In genomic region chr2:45391866-45392265, GRCh38 we compare ENCODE assay signal across 20 cellular contexts.
DNase-seq lines count a peak whose midpoint lies in the region; ATAC-seq, FAIRE-seq and TF ChIP-seq lines count a peak whose summit lies in the region.
"Had no signal": no experiment of that assay in that cellular context is flagged by ENCODE, and none has a peak within 500 bp of the region (broad histone marks: within the 10 kb centered on the region; RNA-seq: fewer than 3 reads in every experiment).

No MANE protein-coding gene starts in this region.

- H3K4me1 Mint-ChIP-seq in astrocyte (ENCODE audit: low read depth, unreplicated experiment): peaks cover 25% of the 10 kb centered on the region
- H3K4me1 Mint-ChIP-seq: activated naive CD8-positive, alpha-beta T cell treated with anti-CD3 and anti-CD28 coated beads, Interleukin-2, amount 10 ng/mL, durations not matched to agents 7 days and 5 days had no signal

- H2AFZ ChIP-seq in astrocyte (ENCODE audit: low read depth, low read length): no peak overlapping the region

- H3K79me2 ChIP-seq in astrocyte (ENCODE audit: insufficient read depth, low read length) (no peaks in the 10 kb centered on the region), mesendoderm (ENCODE audit: control insufficient read depth, insufficient read depth, low read length) (no peaks in the 10 kb centered on the region)

- no peak overlapping the region for H3K18ac ChIP-seq in mesendoderm (ENCODE audit: low read length)

- H3K9me3 Mint-ChIP-seq in astrocyte (ENCODE audit: unreplicated experiment): no peaks in the 10 kb centered on the region
- H3K9me3 Mint-ChIP-seq: activated naive CD8-positive, alpha-beta T cell treated with anti-CD3 and anti-CD28 coated beads, Interleukin-2, amount 10 ng/mL, durations not matched to agents 7 days and 5 days; endodermal cell; natural killer cell treated with Interleukin-12 subunit alpha and Interleukin-12 subunit beta and Interleukin-15 and Interleukin-18, amount 100 ng/mL, for 72 hours; T-helper 2 cell treated with Interferon-gamma antibody and Interleukin-4, amounts not matched to agents 5 μg/mL and 100 μg/mL, for 36 hours had no signal

- H4K20me1 ChIP-seq in astrocyte (ENCODE audit: insufficient read depth, low read length): no peaks in the 10 kb centered on the region

- no peak for TF ChIP-seq CTCF in astrocyte (IDR thresholded peaks at IDR 0.05; ENCODE audit: insufficient read depth, low read depth, low read length)

- H3K9ac ChIP-seq in astrocyte (ENCODE audit: low read length) (no peak overlapping the region), mesendoderm (ENCODE audit: low read length) (no peak overlapping the region)

- H4K5ac ChIP-seq in mesendoderm (ENCODE audit: low read length): no peak overlapping the region

- H3K27me3 ChIP-seq in astrocyte (ENCODE audit: insufficient read depth, low read length) (no peaks in the 10 kb centered on the region), mesendoderm (ENCODE audit: insufficient read depth, low read length, poor library complexity) (no peaks in the 10 kb centered on the region)
- H3K27me3 ChIP-seq: brain microvascular endothelial cell, upper lobe of left lung had no signal

- no peak for TF ChIP-seq POLR2A in GM12892 (IDR thresholded peaks at IDR 0.05; ENCODE audit: low read depth, low read length)

- H3K27ac ChIP-seq in astrocyte (ENCODE audit: low read depth, low read length): no peak overlapping the region
- H3K27ac ChIP-seq in mesendoderm (ENCODE audit: low read depth, low read length): no peak overlapping the region
- H3K27ac ChIP-seq: brain microvascular endothelial cell, coronary artery, upper lobe of left lung had no signal

- no peak for FAIRE-seq in astrocyte (lab: Jason Lieb, UNC)
- FAIRE-seq in GM12892 (lab: Jason Lieb, UNC): no peak
- FAIRE-seq: RCC 7860 had no signal

- ATAC-seq in GM18909 (IDR thresholded peaks at IDR 0.05; ENCODE audit: poor library complexity, unreplicated experiment): no peak
- ATAC-seq: natural killer cell treated with Interleukin-12 subunit alpha and Interleukin-12 subunit beta and Interleukin-15 and Interleukin-18, amount 100 ng/mL, for 72 hours; sciatic nerve had no signal

- H2BK120ac ChIP-seq in mesendoderm (ENCODE audit: low read depth, low read length): no peak overlapping the region

- H3K9me3 ChIP-seq in astrocyte (ENCODE audit: insufficient read depth, low read depth, low read length): no peaks in the 10 kb centered on the region
- H3K9me3 ChIP-seq: upper lobe of left lung had no signal

- no peaks in the 10 kb centered on the region for H3K36me3 ChIP-seq in astrocyte (ENCODE audit: insufficient read depth, low read length)
- H3K36me3 ChIP-seq in mesendoderm (ENCODE audit: control insufficient read depth, insufficient read depth, low read length): no peaks in the 10 kb centered on the region
- H3K36me3 ChIP-seq: brain microvascular endothelial cell had no signal

- H3K79me1 ChIP-seq in mesendoderm (ENCODE audit: low read length): no peaks in the 10 kb centered on the region

- H2AK5ac ChIP-seq in mesendoderm (ENCODE audit: low read length): no peak overlapping the region

- no peak overlapping the region for H4K8ac ChIP-seq in mesendoderm (ENCODE audit: low read depth, low read length)

- peak overlapping the region; percentile 63 for H3K27ac Mint-ChIP-seq in astrocyte (ENCODE audit: unreplicated experiment)
- H3K27ac Mint-ChIP-seq: activated naive CD8-positive, alpha-beta T cell treated with anti-CD3 and anti-CD28 coated beads, Interleukin-2, amount 10 ng/mL, durations not matched to agents 7 days and 5 days; endodermal cell; natural killer cell treated with Interleukin-12 subunit alpha and Interleukin-12 subunit beta and Interleukin-15 and Interleukin-18, amount 100 ng/mL, for 72 hours; T-helper 2 cell treated with Interferon-gamma antibody and Interleukin-4, amounts not matched to agents 5 μg/mL and 100 μg/mL, for 36 hours had no signal

- DNase-seq in AG08395 (ENCODE audit: low spot score) (peak; percentile 25), HS-27A (ENCODE audit: low read depth) (peak; percentile 69), astrocyte (ENCODE audit: low read depth) (peak; percentile 33), mesendoderm (peak; percentile 39), NOMO-1 treated with DMSO at 0.1 percent for 48 hours (lab: John Stamatoyannopoulos, UW; ENCODE audit: unreplicated experiment) (no peak), GM12892 (ENCODE audit: insufficient read length) (no peak), OCI-M2 (lab: John Stamatoyannopoulos, UW; ENCODE audit: unreplicated experiment) (no peak)
- DNase-seq: activated naive CD8-positive, alpha-beta T cell treated with anti-CD3 and anti-CD28 coated beads, Interleukin-2, amount 10 ng/mL, durations not matched to agents 7 days and 5 days; brain microvascular endothelial cell; endodermal cell; midbrain; NCI-H2081 treated with DMSO at 0.1 percent for 48 hours; NCI-H524; upper lobe of left lung had no signal

- H3K4me3 ChIP-seq in astrocyte (ENCODE audit: insufficient read depth, low read depth, low read length) (no peak overlapping the region), mesendoderm (ENCODE audit: low read length) (no peak overlapping the region)
- H3K4me3 ChIP-seq: coronary artery, upper lobe of left lung had no signal

- H3K4ac ChIP-seq in mesendoderm (ENCODE audit: low read depth, low read length): no peak overlapping the region

- H2BK15ac ChIP-seq in mesendoderm (replicated peaks; ENCODE audit: low read depth): no peak overlapping the region

- no peak overlapping the region for H2BK5ac ChIP-seq in mesendoderm (ENCODE audit: low read length)

- no peak overlapping the region for H3K56ac ChIP-seq in mesendoderm (ENCODE audit: low read length)

- H3K36me3 Mint-ChIP-seq in astrocyte (ENCODE audit: low read depth, unreplicated experiment): peaks cover 1% of the 10 kb centered on the region

- H3K4me1 ChIP-seq in astrocyte (ENCODE audit: insufficient read depth, low read length): no peaks in the 10 kb centered on the region
- peaks cover 6% of the 10 kb centered on the region for H3K4me1 ChIP-seq in mesendoderm (ENCODE audit: control insufficient read depth, low read depth, low read length)
- H3K4me1 ChIP-seq: upper lobe of left lung had no signal

- H3K4me2 ChIP-seq in astrocyte (ENCODE audit: low read length) (no peak overlapping the region), mesendoderm (ENCODE audit: low read length) (no peak overlapping the region)

- H3K4me3 Mint-ChIP-seq in astrocyte (ENCODE audit: unreplicated experiment): no peak overlapping the region
- H3K4me3 Mint-ChIP-seq: activated naive CD8-positive, alpha-beta T cell treated with anti-CD3 and anti-CD28 coated beads, Interleukin-2, amount 10 ng/mL, durations not matched to agents 7 days and 5 days; endodermal cell; natural killer cell treated with Interleukin-12 subunit alpha and Interleukin-12 subunit beta and Interleukin-15 and Interleukin-18, amount 100 ng/mL, for 72 hours; T-helper 2 cell treated with Interferon-gamma antibody and Interleukin-4, amounts not matched to agents 5 μg/mL and 100 μg/mL, for 36 hours had no signal

- no peaks in the 10 kb centered on the region for H3K27me3 Mint-ChIP-seq in astrocyte (ENCODE audit: low read depth, unreplicated experiment)
- H3K27me3 Mint-ChIP-seq: activated naive CD8-positive, alpha-beta T cell treated with anti-CD3 and anti-CD28 coated beads, Interleukin-2, amount 10 ng/mL, durations not matched to agents 7 days and 5 days; natural killer cell treated with Interleukin-12 subunit alpha and Interleukin-12 subunit beta and Interleukin-15 and Interleukin-18, amount 100 ng/mL, for 72 hours had no signal

- no peak overlapping the region for H3K23ac ChIP-seq in mesendoderm (ENCODE audit: low read length)

Comparison
In these comparisons a context has a peak if more than half of its experiments do, and no peak if none do; other contexts are left out.
1. DNase-seq: peak in AG08395 (single experiment), HS-27A (single experiment), astrocyte (single experiment) and mesendoderm (single experiment); none in NOMO-1 treated with DMSO at 0.1 percent for 48 hours (single experiment), GM12892 (single experiment) and OCI-M2 (single experiment).